ENCODE assay signal across 8 cellular contexts in the genomic region with DNA sequence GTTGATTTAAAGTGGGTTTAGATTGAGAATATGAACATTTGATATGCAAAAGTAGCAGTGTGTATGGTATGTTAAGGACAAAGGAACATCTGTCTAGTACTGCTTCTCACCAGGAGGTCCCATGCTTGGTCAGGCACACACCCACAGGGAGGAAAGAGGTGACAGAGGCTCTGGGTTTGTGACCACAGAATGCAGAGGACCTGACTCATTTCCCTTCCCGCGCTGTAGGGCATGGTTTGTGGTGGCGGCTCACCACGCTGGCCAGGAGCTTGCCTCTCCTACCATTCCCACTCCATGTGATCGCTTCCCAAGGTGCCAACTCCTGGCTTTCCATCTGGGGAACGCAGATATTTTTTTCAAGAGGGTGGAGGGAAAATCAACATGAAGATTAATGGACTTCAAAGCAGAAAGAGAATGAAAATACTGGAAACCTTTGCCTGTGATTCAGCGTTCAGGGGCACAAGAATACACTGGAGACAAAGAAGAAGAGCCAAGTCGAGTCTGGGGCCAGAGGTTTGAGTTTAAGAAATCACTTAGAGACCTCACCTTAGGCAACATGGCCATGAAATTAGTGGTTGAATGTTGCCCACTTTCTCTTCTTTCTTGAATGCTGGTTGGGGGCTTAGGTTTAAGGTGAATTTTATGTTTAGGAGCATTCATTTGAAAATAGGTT.
A peak's percentile ranks its signal among the peaks of the same experiment; 100 is the strongest.
DNase-seq lines count a peak whose midpoint lies in the region; ATAC-seq, FAIRE-seq and TF ChIP-seq lines count a peak whose summit lies in the region.

No MANE protein-coding gene starts in this region.

- TF ChIP-seq EP300 in HepG2 (IDR thresholded peaks at IDR 0.05; ENCODE audit: low read depth in 2 of 2, low read length in 2 of 2) (no peak), HepG2 (CRISPR knock-in tag; IDR thresholded peaks at IDR 0.05; ENCODE audit: borderline replicate concordance) (no peak)

- no TSS peak for BruUV-seq in HepG2 (replicated peaks; lab: Mats Ljungman, UMichigan)

- ATAC-seq in GM18858 (IDR thresholded peaks at IDR 0.05; ENCODE audit: unreplicated experiment): peak; percentile 98
- ATAC-seq in HG03039 (IDR thresholded peaks at IDR 0.05; ENCODE audit: unreplicated experiment): peak; percentile 90
- ATAC-seq in HepG2: no peak

- POLR2A ChIA-PET in HepG2 (lab: Yijun Ruan, JAX): no interaction called here

- FAIRE-seq in HepG2 (lab: Jason Lieb, UNC): no peak

- in situ Hi-C loops in HepG2 (cut with HindIII; ENCODE audit: extremely low pct_ligation_motif_present, low pct_unique_long_range_greater_than_20kb): no loop called here

- H4K20me1 ChIP-seq in HepG2 (ENCODE audit: insufficient read depth, low read length): no peaks in the 10 kb centered on the region

- WGBS in HepG2 (ENCODE audit: low lambda C conversion rate): 17% methylated on average over 8 of the region's 8 CpGs

- TF ChIP-seq CTCF in HepG2 (CRISPR knock-in tag; IDR thresholded peaks at IDR 0.05): no peak

- H3K4me1 ChIP-seq in HepG2 (ENCODE audit: insufficient read depth, low read length): no peaks in the 10 kb centered on the region

- no peak overlapping the region for H3K4me3 ChIP-seq in HepG2 (replicated peaks in 1 of 3; ENCODE audit: insufficient read depth in 1 of 3, low read depth in 2 of 3, low read length in 3 of 3)

- no peak for TF ChIP-seq POLR2A in HepG2 (IDR thresholded peaks at IDR 0.05; ENCODE audit: insufficient read depth in 1 of 2, low read depth in 2 of 2, low read length in 2 of 2)

- H2AFZ ChIP-seq in HepG2 (ENCODE audit: low read length): no peak overlapping the region

- H3K9me3 ChIP-seq in HepG2 (ENCODE audit: low read length): no peaks in the 10 kb centered on the region

- H3K27me3 ChIP-seq in HepG2 (ENCODE audit: control insufficient read depth in 1 of 2, insufficient read depth in 2 of 2, low read length in 2 of 2): no peaks in the 10 kb centered on the region

- DNase-seq in A172 (ENCODE audit: low spot score) (peak; percentile 99), SKM-1 (lab: John Stamatoyannopoulos, UW; ENCODE audit: unreplicated experiment) (peak; percentile 13), kidney glomerular epithelial cell (lab: John Stamatoyannopoulos, UW) (peak; percentile 93), head of caudate nucleus (no peak), RPMI8226 (no peak), HepG2 (ENCODE audit: low spot score) (no peak)

- intact Hi-C loops in head of caudate nucleus (cut with DNase I) (no loop called here), HepG2 (cut with micrococcal nuclease; ENCODE audit: unreplicated experiment) (loop anchor here (10.0 kb wide), 1 partner anchor 156 kb away; no protein-coding TSS in a partner anchor)

- no peaks in the 10 kb centered on the region for H3K36me3 ChIP-seq in HepG2 (replicated peaks in 1 of 2; ENCODE audit: control insufficient read depth in 1 of 2, insufficient read depth in 2 of 2, low read length in 2 of 2)

- H3K9ac ChIP-seq in HepG2 (ENCODE audit: insufficient read depth, low read depth, low read length): no peak overlapping the region

- CTCF ChIA-PET in HepG2 (lab: Yijun Ruan, JAX; ENCODE audit: low intra/inter-chr PET ratio, low total read pairs): no interaction called here

- no peak for TF ChIP-seq RAD21 in HepG2 (CRISPR knock-in tag; IDR thresholded peaks at IDR 0.05)

- no peaks in the 10 kb centered on the region for H3K79me2 ChIP-seq in HepG2 (ENCODE audit: insufficient read depth, low read length)

- H3K27ac ChIP-seq in HepG2 (ENCODE audit: extremely low read length, insufficient read depth, low read length): no peak overlapping the region

- no peak overlapping the region for H3K4me2 ChIP-seq in HepG2 (ENCODE audit: low read depth, low read length)

TF ChIP-seq in HepG2, 621 proteins besides CTCF, POLR2A, EP300 and RAD21:
- TF ChIP-seq EEA1 (CRISPR knock-in tag; IDR thresholded peaks at IDR 0.05; ENCODE audit: borderline replicate concordance) (no peak), ZNF644 (CRISPR knock-in tag; IDR thresholded peaks at IDR 0.05; ENCODE audit: low read depth) (no peak), SP4 (CRISPR knock-in tag; IDR thresholded peaks at IDR 0.05) (no peak), ZNF343 (CRISPR knock-in tag; IDR thresholded peaks at IDR 0.05) (no peak), ZNF572 (CRISPR knock-in tag; IDR thresholded peaks at IDR 0.05) (no peak), ZSCAN25 (CRISPR knock-in tag; IDR thresholded peaks at IDR 0.05) (no peak), ZFP90 (CRISPR knock-in tag; IDR thresholded peaks at IDR 0.05; ENCODE audit: borderline replicate concordance) (no peak), ZMYM2 (CRISPR knock-in tag; IDR thresholded peaks at IDR 0.05) (no peak)
- TF ChIP-seq, protein P1, sequence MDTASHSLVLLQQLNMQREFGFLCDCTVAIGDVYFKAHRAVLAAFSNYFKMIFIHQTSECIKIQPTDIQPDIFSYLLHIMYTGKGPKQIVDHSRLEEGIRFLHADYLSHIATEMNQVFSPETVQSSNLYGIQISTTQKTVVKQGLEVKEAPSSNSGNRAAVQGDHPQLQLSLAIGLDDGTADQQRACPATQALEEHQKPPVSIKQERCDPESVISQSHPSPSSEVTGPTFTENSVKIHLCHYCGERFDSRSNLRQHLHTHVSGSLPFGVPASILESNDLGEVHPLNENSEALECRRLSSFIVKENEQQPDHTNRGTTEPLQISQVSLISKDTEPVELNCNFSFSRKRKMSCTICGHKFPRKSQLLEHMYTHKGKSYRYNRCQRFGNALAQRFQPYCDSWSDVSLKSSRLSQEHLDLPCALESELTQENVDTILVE (CRISPR knock-in tag; IDR thresholded peaks at IDR 0.05): no peak

Comparison
In these comparisons a context has a peak if more than half of its experiments do, and no peak if none do; other contexts are left out.
1. DNase-seq: peak in A172 (single experiment), SKM-1 (single experiment) and kidney glomerular epithelial cell (single experiment); none in head of caudate nucleus (0 of 42), RPMI8226 (single experiment) and HepG2 (single experiment).